In the genomic region with DNA sequence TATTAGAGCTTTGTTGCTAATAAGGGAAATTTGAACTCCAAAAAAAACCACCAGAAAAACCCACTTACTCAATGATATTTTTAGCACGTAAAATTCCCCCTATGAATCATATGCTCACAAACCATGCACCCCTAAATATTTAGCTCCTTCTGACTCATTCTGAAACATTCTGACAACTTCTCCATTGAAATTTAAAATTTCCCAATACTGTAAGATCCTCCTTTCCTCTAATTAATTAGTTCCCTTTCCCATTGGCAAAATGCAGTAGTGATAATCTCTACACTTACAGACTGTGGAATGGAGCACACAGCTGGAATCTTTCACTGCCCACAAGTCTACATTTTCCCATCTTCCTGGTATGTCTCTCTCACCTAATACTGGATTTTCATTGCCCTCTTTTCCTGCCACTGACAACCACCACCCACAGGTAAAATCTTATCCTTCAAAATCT, we compare ENCODE assay signal across 13 cellular contexts.
DNase-seq lines count a peak whose midpoint lies in the region; ATAC-seq, FAIRE-seq and TF ChIP-seq lines count a peak whose summit lies in the region.
"Had no signal": no experiment of that assay in that cellular context is flagged by ENCODE, and none has a peak within 500 bp of the region (broad histone marks: within the 10 kb centered on the region; RNA-seq: fewer than 3 reads in every experiment).

No MANE protein-coding gene starts in this region.

- ATAC-seq in GM19372 (IDR thresholded peaks at IDR 0.05; ENCODE audit: low read depth, unreplicated experiment) = peak; percentile 39
- peak; percentile 58 for ATAC-seq in HG03095 (IDR thresholded peaks at IDR 0.05; ENCODE audit: unreplicated experiment)
- ATAC-seq: HCT116, Right ventricle myocardium inferior had no signal

- H3K4me1 Mint-ChIP-seq in activated naive CD8-positive, alpha-beta T cell (ENCODE audit: low read depth) = peaks cover 56% of the 10 kb centered on the region

- H3K27ac Mint-ChIP-seq in activated naive CD8-positive, alpha-beta T cell = peak overlapping the region; percentile 92

- H3K36me3 Mint-ChIP-seq in activated naive CD8-positive, alpha-beta T cell = no peaks in the 10 kb centered on the region

- H3K4me3 ChIP-seq in right atrium auricular region = no peak overlapping the region

- FAIRE-seq in GM12892 (lab: Jason Lieb, UNC) = peak; percentile 79
- FAIRE-seq: islet of Langerhans had no signal

- no peaks in the 10 kb centered on the region for H3K36me3 ChIP-seq in right atrium auricular region

- no peaks in the 10 kb centered on the region for H3K9me3 ChIP-seq in right atrium auricular region

- TF ChIP-seq CTCF in right atrium auricular region (IDR thresholded peaks at IDR 0.05) = no peak

- no peak for DNase-seq in GM12892 (ENCODE audit: insufficient read length)
- DNase-seq in COR-L47 (lab: John Stamatoyannopoulos, UW) = no peak
- no peak for DNase-seq in right atrium auricular region (ENCODE audit: low spot score)
- DNase-seq in mesenteric fat pad (ENCODE audit: low spot score) = no peak
- no peak for DNase-seq in activated CD4-positive, alpha-beta T cell treated with anti-CD3 and anti-CD28 coated beads for 4 hours
- DNase-seq: DMS53, NCI-H1105 treated with DMSO at 0.1 percent for 48 hours had no signal

- H3K4me1 ChIP-seq in right atrium auricular region = no peaks in the 10 kb centered on the region

- H3K4me3 Mint-ChIP-seq in activated naive CD8-positive, alpha-beta T cell = peak overlapping the region; percentile 55

- H3K27me3 ChIP-seq in right atrium auricular region = no peaks in the 10 kb centered on the region

- H3K9me3 Mint-ChIP-seq in activated naive CD8-positive, alpha-beta T cell (ENCODE audit: low read depth) = no peaks in the 10 kb centered on the region

- H3K27ac ChIP-seq in right atrium auricular region = no peak overlapping the region

- TF ChIP-seq POLR2A in GM12892 (IDR thresholded peaks at IDR 0.05; ENCODE audit: low read depth, low read length) = no peak

- H3K27me3 Mint-ChIP-seq in activated naive CD8-positive, alpha-beta T cell = no peaks in the 10 kb centered on the region
